ENCODE assay signal across 18 cellular contexts in genomic region chr2:12658287-12658945, GRCh38. TPM values are rescaled to one million over a fixed set of nuclear protein-coding genes. Genes with fewer than 3 reads are reported as not detected.
DNase-seq lines count a peak whose midpoint lies in the region; ATAC-seq, FAIRE-seq and TF ChIP-seq lines count a peak whose summit lies in the region.
"Had no signal": no experiment of that assay in that cellular context is flagged by ENCODE, and none has a peak within 500 bp of the region (broad histone marks: within the 10 kb centered on the region; RNA-seq: fewer than 3 reads in every experiment).

No MANE protein-coding gene starts in this region.

- CTCF ChIA-PET in HepG2 (lab: Yijun Ruan, JAX; ENCODE audit: low intra/inter-chr PET ratio, low total read pairs), result no interaction called here

- TF ChIP-seq RAD21 in HepG2 (CRISPR knock-in tag; IDR thresholded peaks at IDR 0.05), result no peak

- FAIRE-seq in HepG2 (lab: Jason Lieb, UNC), result no peak
- FAIRE-seq: H1, RCC 7860 had no signal

- H3K9me3 ChIP-seq in HepG2 (ENCODE audit: low read length), result 0 out of 2 replicates have a peak, but pooled peaks cover 4% of the 10 kb centered on the region
- no peaks in the 10 kb centered on the region for H3K9me3 ChIP-seq in right lobe of liver
- H3K9me3 ChIP-seq in upper lobe of right lung, result no peaks in the 10 kb centered on the region

- intact Hi-C loops in HepG2 (cut with micrococcal nuclease; ENCODE audit: unreplicated experiment) (no loop called here), right lobe of liver (cut with DNase I) (no loop called here), upper lobe of right lung (cut with DNase I) (no loop called here)

- no TSS peak for BruUV-seq in HepG2 (replicated peaks; lab: Mats Ljungman, UMichigan)

- ATAC-seq in activated CD4-positive, CD25-positive, alpha-beta regulatory T cell treated with anti-CD3 and anti-CD28 coated beads, Interleukin-2, amount 50 U/mL, for 24 hours, result peak; percentile 76 to 94
- ATAC-seq in HepG2, result no peak
- ATAC-seq in right lobe of liver, result no peak
- peak; percentile 55 for ATAC-seq in upper lobe of right lung
- no peak for ATAC-seq in GM18505 (IDR thresholded peaks at IDR 0.05; ENCODE audit: unreplicated experiment)
- ATAC-seq: Right ventricle myocardium inferior had no signal

- H3K27me3 ChIP-seq in HepG2 (ENCODE audit: control insufficient read depth in 1 of 2, insufficient read depth in 2 of 2, low read length in 2 of 2) (no peaks in the 10 kb centered on the region), right lobe of liver (no peaks in the 10 kb centered on the region), upper lobe of right lung (no peaks in the 10 kb centered on the region)

- DNase-seq in activated CD4-positive, CD25-positive, alpha-beta regulatory T cell treated with anti-CD3 and anti-CD28 coated beads, Interleukin-2, amount 50 U/mL, for 72 hours, result no peak
- DNase-seq in HepG2 (ENCODE audit: low spot score) (no peak), right lobe of liver (no peak), choroid plexus epithelial cell (ENCODE audit: low read depth) (peak; percentile 37), upper lobe of right lung (no peak), HuH-7 (ENCODE audit: low spot score) (no peak)
- DNase-seq: DMS79; KG1; NCI-H1105 treated with DMSO at 0.1 percent for 48 hours; NCI-H1694; NCI-H2081 treated with DMSO at 0.1 percent for 48 hours; NK-92 treated with Interleukin-12 subunit alpha and Interleukin-12 subunit beta, amount 100 ng/mL, for 24 hours had no signal

- H2AFZ ChIP-seq in HepG2 (ENCODE audit: low read length), result no peak overlapping the region

- no peaks in the 10 kb centered on the region for H4K20me1 ChIP-seq in HepG2 (ENCODE audit: insufficient read depth, low read length)

- TF ChIP-seq POLR2A in HepG2 (IDR thresholded peaks at IDR 0.05; ENCODE audit: insufficient read depth in 1 of 2, low read depth in 2 of 2, low read length in 2 of 2) (no peak), right lobe of liver (IDR thresholded peaks at IDR 0.05) (no peak), GM18505 (IDR thresholded peaks at IDR 0.05; ENCODE audit: borderline replicate concordance, extremely low read depth, insufficient read depth, insufficient read length) (no peak)

- no peak for TF ChIP-seq CTCF in HepG2 (CRISPR knock-in tag; IDR thresholded peaks at IDR 0.05)
- TF ChIP-seq CTCF in right lobe of liver (IDR thresholded peaks at IDR 0.05), result no peak
- no peak for TF ChIP-seq CTCF in choroid plexus epithelial cell (conservative IDR thresholded peaks at IDR 0.05; ENCODE audit: low read depth, low read length)
- TF ChIP-seq CTCF in upper lobe of right lung (IDR thresholded peaks at IDR 0.05), result no peak

- H3K4me3 ChIP-seq in HepG2 (replicated peaks in 1 of 3; ENCODE audit: insufficient read depth in 1 of 3, low read depth in 2 of 3, low read length in 3 of 3) (no peak overlapping the region), right lobe of liver (no peak overlapping the region), choroid plexus epithelial cell (ENCODE audit: low read depth, low read length) (no peak overlapping the region), upper lobe of right lung (no peak overlapping the region)

- TF ChIP-seq EP300 in HepG2 (IDR thresholded peaks at IDR 0.05; ENCODE audit: low read depth in 2 of 2, low read length in 2 of 2) (no peak), HepG2 (CRISPR knock-in tag; IDR thresholded peaks at IDR 0.05; ENCODE audit: borderline replicate concordance) (no peak)

- H3K4me1 ChIP-seq in HepG2 (ENCODE audit: insufficient read depth, low read length) (no peaks in the 10 kb centered on the region), right lobe of liver (no peaks in the 10 kb centered on the region), upper lobe of right lung (no peaks in the 10 kb centered on the region)

- POLR2A ChIA-PET in HepG2 (lab: Yijun Ruan, JAX), result no interaction called here

- no peak overlapping the region for H3K4me2 ChIP-seq in HepG2 (ENCODE audit: low read depth, low read length)

- no peaks in the 10 kb centered on the region for H3K36me3 ChIP-seq in HepG2 (replicated peaks in 1 of 2; ENCODE audit: control insufficient read depth in 1 of 2, insufficient read depth in 2 of 2, low read length in 2 of 2)
- no peaks in the 10 kb centered on the region for H3K36me3 ChIP-seq in right lobe of liver
- H3K36me3 ChIP-seq in upper lobe of right lung, result no peaks in the 10 kb centered on the region

- 5% methylated on average over 3 of the region's 3 CpGs for WGBS in HepG2 (ENCODE audit: low lambda C conversion rate)
- WGBS in right lobe of liver (ENCODE audit: insufficient coverage, low coverage, low lambda C conversion rate, missing lambda C conversion rate), result 72% methylated on average over 3 of the region's 3 CpGs

- in situ Hi-C loops in HepG2 (cut with HindIII; ENCODE audit: extremely low pct_ligation_motif_present, low pct_unique_long_range_greater_than_20kb), result no loop called here

- H3K79me2 ChIP-seq in HepG2 (ENCODE audit: insufficient read depth, low read length), result no peaks in the 10 kb centered on the region

- no peak overlapping the region for H3K9ac ChIP-seq in HepG2 (ENCODE audit: insufficient read depth, low read depth, low read length)

- H3K27ac ChIP-seq in HepG2 (ENCODE audit: extremely low read length, insufficient read depth, low read length) (no peak overlapping the region), right lobe of liver (no peak overlapping the region), upper lobe of right lung (no peak overlapping the region)
- H3K27ac ChIP-seq: 22Rv1 had no signal

TF ChIP-seq in HepG2, 621 proteins besides CTCF, POLR2A, EP300 and RAD21:
- TF ChIP-seq ZFYVE20 (CRISPR knock-in tag; IDR thresholded peaks at IDR 0.05; ENCODE audit: borderline replicate concordance, low read depth), result no peak
- peak; percentile 16; the same call in 1 of the 2 replicates for TF ChIP-seq TBX3 (IDR thresholded peaks at IDR 0.05; ENCODE audit: borderline replicate concordance)
- TF ChIP-seq ZNF460 (CRISPR knock-in tag; IDR thresholded peaks at IDR 0.05; ENCODE audit: borderline replicate concordance), result no peak
- TF ChIP-seq ZIK1 (CRISPR knock-in tag; IDR thresholded peaks at IDR 0.05; ENCODE audit: borderline replicate concordance, low read depth), result no peak
- TF ChIP-seq ZSCAN30 (CRISPR knock-in tag; IDR thresholded peaks at IDR 0.05), result no peak

RNA-seq across cellular contexts. Expression of gene TRIB2, which starts 58.3 kb away (rescaled TPM):
- total RNA-seq in HepG2 (2016; rRNA removed; fragmentation: Illumina TruSeq; extraction: Trizol), result 1.3 and 2.3 TPM in 2 replicates
- 0.26 and 0.61 TPM in 2 replicates for total RNA-seq in HepG2 (2016; cell fraction: cytosol; rRNA removed; fragmentation: Illumina TruSeq; extraction: Trizol; ENCODE audit: low read depth)
- 1.2 and 1.3 TPM in 2 replicates for total RNA-seq in HepG2 (2016; cell fraction: insoluble cytoplasmic fraction; rRNA removed; fragmentation: Illumina TruSeq; extraction: Trizol)
- 0.77 and 1.2 TPM in 2 replicates for total RNA-seq in HepG2 (2016; cell fraction: membrane; rRNA removed; fragmentation: Illumina TruSeq; extraction: Trizol)
- total RNA-seq in HepG2 (2016; cell fraction: nucleus; rRNA removed; fragmentation: Illumina TruSeq; extraction: Trizol), result 1.6 and 3.2 TPM in 2 replicates
- polyA plus RNA-seq in HepG2 (2011; rRNA removed), result 0.68 and 1.1 TPM in 2 replicates
- polyA plus RNA-seq in HepG2 (2011; cell fraction: cytosol; rRNA removed), result 0.67 and 0.88 TPM in 2 replicates
- 3.9 and 4.0 TPM in 2 replicates for polyA plus RNA-seq in HepG2 (2011; cell fraction: nucleus; rRNA removed)
- 1.4 and 2.5 TPM in 2 replicates for polyA plus RNA-seq in HepG2 (2012)
- 0.32 and 0.33 TPM in 2 replicates for polyA plus RNA-seq in HepG2 (2016; cell fraction: cytosol; fragmentation: Illumina TruSeq; extraction: Trizol; ENCODE audit: low read depth)
- polyA plus RNA-seq in HepG2 (2016; cell fraction: insoluble cytoplasmic fraction; fragmentation: Illumina TruSeq; extraction: Trizol; ENCODE audit: low read depth), result 1.0 and 1.4 TPM in 2 replicates
- polyA plus RNA-seq in HepG2 (2016; cell fraction: membrane; fragmentation: Illumina TruSeq; extraction: Trizol; ENCODE audit: low read depth), result 1.3 TPM in 2 replicates
- 4.2 and 4.5 TPM in 2 replicates for polyA plus RNA-seq in HepG2 (2016; cell fraction: nucleus; fragmentation: Illumina TruSeq; extraction: Trizol; ENCODE audit: insufficient read depth, low read depth)
- polyA minus RNA-seq in HepG2 (2011; rRNA and poly(A)+ RNA removed; ENCODE audit: low replicate concordance), result 1.1 TPM in 1 of 2 replicates, not detected in the other
- polyA minus RNA-seq in HepG2 (2011; cell fraction: cytosol; rRNA and poly(A)+ RNA removed), result 0.49 and 0.62 TPM in 2 replicates
- 3.2 and 4.1 TPM in 2 replicates for polyA minus RNA-seq in HepG2 (2011; cell fraction: nucleus; rRNA and poly(A)+ RNA removed)
- total RNA-seq in right lobe of liver, result 10 to 100 TPM in 5 of 6 experiments, 1 to 10 TPM in 1; 9.1 to 24.4 (median 15.3) TPM
- 50.7 TPM for total RNA-seq in upper lobe of right lung

Comparison
In these comparisons a context has a peak if more than half of its experiments do, and no peak if none do; other contexts are left out.
1. ATAC-seq: peak in activated CD4-positive, CD25-positive, alpha-beta regulatory T cell treated with anti-CD3 and anti-CD28 coated beads, Interleukin-2, amount 50 U/mL, for 24 hours (2 of 2) and upper lobe of right lung (single experiment); none in HepG2 (single experiment), right lobe of liver (0 of 4) and GM18505 (single experiment).